ENCODE assay signal across 8 cellular contexts in genomic region chr7:105581066-105581811, GRCh38. TPM values are rescaled to one million over a fixed set of nuclear protein-coding genes. Genes with fewer than 3 reads are reported as not detected.
A peak's percentile ranks its signal among the peaks of the same experiment; 100 is the strongest.
DNase-seq lines count a peak whose midpoint lies in the region; ATAC-seq and TF ChIP-seq lines count a peak whose summit lies in the region.

EFCAB10 (minus strand) TSS chr7:105581493; CDS start chr7:105581463, 30 bp downstream.

- H3K4me3 ChIP-seq in GM08714 (ENCODE audit: low read length), result peak within 1 kb of the TSS; percentile 57; the same call in 1 of the 2 replicates
- peak within 1 kb of the TSS; percentile 37 for H3K4me3 ChIP-seq in HFF-Myc (replicated peaks; ENCODE audit: low read depth, low read length)
- no peak within 1 kb of the TSS for H3K4me3 ChIP-seq in mucosa of descending colon
- H3K4me3 ChIP-seq in uterus, result no peak within 1 kb of the TSS

- H3K4me1 Mint-ChIP-seq in activated CD8-positive, alpha-beta memory T cell treated with anti-CD3 and anti-CD28 coated beads, Interleukin-2, amount 10 ng/mL, durations not matched to agents 7 days and 5 days, result peaks cover 13% of the 10 kb centered on the region
- peaks cover 14% of the 10 kb centered on the region for H3K4me1 Mint-ChIP-seq in stimulated activated memory B cell treated with anti-CD40 and anti-IgM and Interleukin-4, amounts not matched to agents 10 μg/mL and 1 μg/mL and 100 μg/mL, for 72 hours

- no peaks in the 10 kb centered on the region for H3K36me3 Mint-ChIP-seq in activated CD8-positive, alpha-beta memory T cell treated with anti-CD3 and anti-CD28 coated beads, Interleukin-2, amount 10 ng/mL, durations not matched to agents 7 days and 5 days
- H3K36me3 Mint-ChIP-seq in stimulated activated memory B cell treated with anti-CD40 and anti-IgM and Interleukin-4, amounts not matched to agents 10 μg/mL and 1 μg/mL and 100 μg/mL, for 72 hours, result no peaks in the 10 kb centered on the region

- no peak within 1 kb of the TSS for H3K27ac ChIP-seq in uterus

- TF ChIP-seq CTCF in HFF-Myc (IDR thresholded peaks at IDR 0.05; ENCODE audit: low read depth, low read length, missing control alignments) (peak; percentile 17), mucosa of descending colon (IDR thresholded peaks at IDR 0.05) (no peak), uterus (IDR thresholded peaks at IDR 0.05) (no peak)

- CTCF ChIA-PET in activated CD8-positive, alpha-beta memory T cell treated with anti-CD3 and anti-CD28 coated beads, Interleukin-2, amount 10 ng/mL, durations not matched to agents 7 days and 5 days (lab: Charles Lee), result interaction anchor here (1.0 to 1.3 kb wide), 3 partner anchors 10 to 49 kb away, joined by 3 to 6 read pairs (median 3); partner anchors contain the start of gene RINT1

- H3K9me3 ChIP-seq in mucosa of descending colon (peaks cover 4% of the 10 kb centered on the region), uterus (no peaks in the 10 kb centered on the region)

- H3K36me3 ChIP-seq in mucosa of descending colon (ENCODE audit: low read depth), result no peaks in the 10 kb centered on the region
- H3K36me3 ChIP-seq in uterus, result no peaks in the 10 kb centered on the region

- H3K4me1 ChIP-seq in mucosa of descending colon (ENCODE audit: low read depth) (peaks cover 6% of the 10 kb centered on the region), uterus (no peaks in the 10 kb centered on the region)

- no peaks in the 10 kb centered on the region for H3K27me3 ChIP-seq in uterus

- H3K4me3 Mint-ChIP-seq in activated CD8-positive, alpha-beta memory T cell treated with anti-CD3 and anti-CD28 coated beads, Interleukin-2, amount 10 ng/mL, durations not matched to agents 7 days and 5 days, result peak within 1 kb of the TSS; percentile 68
- H3K4me3 Mint-ChIP-seq in stimulated activated memory B cell treated with anti-CD40 and anti-IgM and Interleukin-4, amounts not matched to agents 10 μg/mL and 1 μg/mL and 100 μg/mL, for 72 hours, result peak within 1 kb of the TSS; percentile 73

- TF ChIP-seq POLR2A in erythroblast (IDR thresholded peaks at IDR 0.05; ENCODE audit: low read length) (no peak), uterus (IDR thresholded peaks at IDR 0.05) (no peak)

- peak; percentile 50 for DNase-seq in HFF-Myc (ENCODE audit: extremely low read depth, low read depth)
- peak; percentile 74 for DNase-seq in NCI-H2029 (lab: John Stamatoyannopoulos, UW)
- DNase-seq in activated CD8-positive, alpha-beta memory T cell treated with anti-CD3 and anti-CD28 coated beads, Interleukin-2, amount 10 ng/mL, durations not matched to agents 7 days and 5 days, result peak; percentile 75
- peak; percentile 48 to 62 for DNase-seq in erythroblast (lab: John Stamatoyannopoulos, UW)
- DNase-seq in mucosa of descending colon, result peak; percentile 59 to 78 (median 74)
- no peak for DNase-seq in uterus

- ATAC-seq in activated CD8-positive, alpha-beta memory T cell treated with anti-CD3 and anti-CD28 coated beads, Interleukin-2, amount 10 ng/mL, durations not matched to agents 7 days and 5 days, result peak; percentile 90
- ATAC-seq in mucosa of descending colon, result peak; percentile 91
- ATAC-seq in stimulated activated memory B cell treated with anti-CD40 and anti-IgM and Interleukin-4, amounts not matched to agents 10 μg/mL and 1 μg/mL and 100 μg/mL, for 72 hours, result peak; percentile 75

- no peak within 1 kb of the TSS for H3K27ac Mint-ChIP-seq in activated CD8-positive, alpha-beta memory T cell treated with anti-CD3 and anti-CD28 coated beads, Interleukin-2, amount 10 ng/mL, durations not matched to agents 7 days and 5 days
- peak within 1 kb of the TSS; percentile 24 for H3K27ac Mint-ChIP-seq in stimulated activated memory B cell treated with anti-CD40 and anti-IgM and Interleukin-4, amounts not matched to agents 10 μg/mL and 1 μg/mL and 100 μg/mL, for 72 hours

- peaks cover 2% of the 10 kb centered on the region for H3K27me3 Mint-ChIP-seq in activated CD8-positive, alpha-beta memory T cell treated with anti-CD3 and anti-CD28 coated beads, Interleukin-2, amount 10 ng/mL, durations not matched to agents 7 days and 5 days
- no peaks in the 10 kb centered on the region for H3K27me3 Mint-ChIP-seq in stimulated activated memory B cell treated with anti-CD40 and anti-IgM and Interleukin-4, amounts not matched to agents 10 μg/mL and 1 μg/mL and 100 μg/mL, for 72 hours

- intact Hi-C loops in mucosa of descending colon (cut with DNase I, micrococcal nuclease), result no loop called here
- intact Hi-C loops in uterus (cut with DNase I; ENCODE audit: low total_unique reads), result no loop called here

- no peaks in the 10 kb centered on the region for H3K9me3 Mint-ChIP-seq in activated CD8-positive, alpha-beta memory T cell treated with anti-CD3 and anti-CD28 coated beads, Interleukin-2, amount 10 ng/mL, durations not matched to agents 7 days and 5 days (ENCODE audit: low read depth)
- no peaks in the 10 kb centered on the region for H3K9me3 Mint-ChIP-seq in stimulated activated memory B cell treated with anti-CD40 and anti-IgM and Interleukin-4, amounts not matched to agents 10 μg/mL and 1 μg/mL and 100 μg/mL, for 72 hours

RNA-seq across cellular contexts. Expression of gene EFCAB10, which starts in this region (rescaled TPM):
- not detected for total RNA-seq in activated CD8-positive, alpha-beta memory T cell treated with anti-CD3 and anti-CD28 coated beads, Interleukin-2, amount 10 ng/mL, durations not matched to agents 7 days and 5 days
- total RNA-seq in mucosa of descending colon (not detected), uterus (1 to 10 TPM in 1 of 4 donors, not detected in 3; 2.6 TPM)

Comparison
In these comparisons a context has a peak if more than half of its experiments do, and no peak if none do; other contexts are left out.
1. Peak in DNase-seq and ATAC-seq in activated CD8-positive, alpha-beta memory T cell treated with anti-CD3 and anti-CD28 coated beads, Interleukin-2, amount 10 ng/mL, durations not matched to agents 7 days and 5 days; RNA of the gene not detected or under 1 TPM.
2. Peak in DNase-seq and ATAC-seq in mucosa of descending colon; RNA of the gene not detected or under 1 TPM.
3. H3K4me3 ChIP-seq: peak in GM08714 (single experiment) and HFF-Myc (single experiment); none in mucosa of descending colon (single experiment) and uterus (0 of 2).
4. DNase-seq: peak in HFF-Myc (single experiment), NCI-H2029 (single experiment) and erythroblast (2 of 2); none in uterus (0 of 2).
5. Peak in every context shown above with its lines, with median percentiles within 50 percentile points of each other: ATAC-seq.